In genomic region chr5:139021346-139021745, GRCh38 we compare ENCODE assay signal across 22 cellular contexts.
DNase-seq lines count a peak whose midpoint lies in the region; ATAC-seq and TF ChIP-seq lines count a peak whose summit lies in the region.
"Had no signal": no experiment of that assay in that cellular context is flagged by ENCODE, and none has a peak within 500 bp of the region (broad histone marks: within the 10 kb centered on the region; RNA-seq: fewer than 3 reads in every experiment).

No MANE protein-coding gene starts in this region.

- H3K9me3 ChIP-seq in esophagus muscularis mucosa = no peaks in the 10 kb centered on the region
- H3K9me3 ChIP-seq in smooth muscle cell (replicated peaks; ENCODE audit: low read depth) = no peaks in the 10 kb centered on the region
- no peaks in the 10 kb centered on the region for H3K9me3 ChIP-seq in sigmoid colon
- H3K9me3 ChIP-seq in lower lobe of right lung = no peaks in the 10 kb centered on the region
- H3K9me3 ChIP-seq: A549; BE2C; BLaER1 treated with 17β-estradiol and CSF1 and Interleukin-3, amounts not matched to agents 10 nM and 100 nM had no signal

- H4K20me1 ChIP-seq in smooth muscle cell (ENCODE audit: low read depth) = no peaks in the 10 kb centered on the region
- H4K20me1 ChIP-seq: BLaER1 treated with 17β-estradiol and CSF1 and Interleukin-3, amounts not matched to agents 10 nM and 100 nM had no signal

- H3K27me3 ChIP-seq in esophagus muscularis mucosa (no peaks in the 10 kb centered on the region), smooth muscle cell (ENCODE audit: low read depth) (no peaks in the 10 kb centered on the region), sigmoid colon (no peaks in the 10 kb centered on the region), lower lobe of right lung (ENCODE audit: low read depth) (no peaks in the 10 kb centered on the region)
- H3K27me3 ChIP-seq: BE2C; BLaER1 treated with 17β-estradiol and CSF1 and Interleukin-3, amounts not matched to agents 10 nM and 100 nM had no signal

- H2AFZ ChIP-seq in smooth muscle cell (ENCODE audit: low read depth) = no peak overlapping the region

- CTCF ChIA-PET in HEK293T (lab: Yijun Ruan, JAX) = no interaction called here

- DNase-seq in caudate nucleus (lab: John Stamatoyannopoulos, UW) (peak in 12 of 61 donors; percentile 3 to 76 (median 24)), esophagus muscularis mucosa (ENCODE audit: extremely low spot score) (peak; percentile 26), islet precursor cell (peak; percentile 2), smooth muscle cell (lab: John Stamatoyannopoulos, UW; ENCODE audit: unreplicated experiment) (no peak), HK-2 (ENCODE audit: unreplicated experiment) (no peak), HEK293T (ENCODE audit: extremely low spot score) (no peak), sigmoid colon (no peak), lower lobe of right lung (no peak)
- DNase-seq: 8988T; ACHN; AML-193; BE2C; Calu3; CD4-positive, alpha-beta T cell; CD8-positive, alpha-beta memory T cell; COR-L47; DND-41; GOT3; H7; HCEC 1CT had no signal

- no peaks in the 10 kb centered on the region for H3K79me2 ChIP-seq in smooth muscle cell (ENCODE audit: low read depth)

- H3K4me1 ChIP-seq in esophagus muscularis mucosa (no peaks in the 10 kb centered on the region), smooth muscle cell (ENCODE audit: low read depth) (peaks cover 7% of the 10 kb centered on the region), sigmoid colon (no peaks in the 10 kb centered on the region), lower lobe of right lung (no peaks in the 10 kb centered on the region)
- H3K4me1 ChIP-seq: A549; BLaER1 treated with 17β-estradiol and CSF1 and Interleukin-3, amounts not matched to agents 10 nM and 100 nM had no signal

- TF ChIP-seq POLR2A in esophagus muscularis mucosa (IDR thresholded peaks at IDR 0.05; ENCODE audit: low read depth) = no peak
- no peak for TF ChIP-seq POLR2A in sigmoid colon (IDR thresholded peaks at IDR 0.05)

- no peak overlapping the region for H3K4me3 ChIP-seq in esophagus muscularis mucosa
- H3K4me3 ChIP-seq in smooth muscle cell = no peak overlapping the region
- H3K4me3 ChIP-seq in sigmoid colon = no peak overlapping the region
- H3K4me3 ChIP-seq in lower lobe of right lung = no peak overlapping the region
- H3K4me3 ChIP-seq: A549; BLaER1 treated with 17β-estradiol and CSF1 and Interleukin-3, amounts not matched to agents 10 nM and 100 nM had no signal

- peak overlapping the region; percentile 67 for H3K27ac ChIP-seq in caudate nucleus (ENCODE audit: low read depth, low read length)
- no peak overlapping the region for H3K27ac ChIP-seq in esophagus muscularis mucosa (replicated peaks in 1 of 4)
- peak overlapping the region; percentile 76 for H3K27ac ChIP-seq in smooth muscle cell (ENCODE audit: low read depth)
- no peak overlapping the region for H3K27ac ChIP-seq in sigmoid colon
- H3K27ac ChIP-seq in lower lobe of right lung = no peak overlapping the region
- H3K27ac ChIP-seq: A549; BLaER1 treated with 17β-estradiol and CSF1 and Interleukin-3, amounts not matched to agents 10 nM and 100 nM had no signal

- intact Hi-C loops in esophagus muscularis mucosa (cut with DNase I) = no loop called here
- intact Hi-C loops in sigmoid colon (cut with DNase I) = no loop called here
- intact Hi-C loops in lower lobe of right lung (cut with DNase I) = no loop called here

- no peak overlapping the region for H3K9ac ChIP-seq in smooth muscle cell (ENCODE audit: low read depth)
- H3K9ac ChIP-seq: BLaER1 treated with 17β-estradiol and CSF1 and Interleukin-3, amounts not matched to agents 10 nM and 100 nM had no signal

- no peak for ATAC-seq in lower lobe of right lung
- ATAC-seq: A549 had no signal

- TF ChIP-seq CTCF in esophagus muscularis mucosa (IDR thresholded peaks at IDR 0.05) (no peak), smooth muscle cell (IDR thresholded peaks at IDR 0.05; ENCODE audit: borderline replicate concordance, insufficient read depth, poor library complexity, severe bottlenecking) (no peak), sigmoid colon (IDR thresholded peaks at IDR 0.05) (no peak), lower lobe of right lung (IDR thresholded peaks at IDR 0.05) (no peak)

- no peak for TF ChIP-seq EP300 in esophagus muscularis mucosa (IDR thresholded peaks at IDR 0.05)
- TF ChIP-seq EP300 in sigmoid colon (IDR thresholded peaks at IDR 0.05) = no peak

- H3K36me3 ChIP-seq in esophagus muscularis mucosa (peaks cover 4 to 60% (median 29%) of the 10 kb centered on the region in 4 donors), smooth muscle cell (ENCODE audit: low read depth) (no peaks in the 10 kb centered on the region), sigmoid colon (peaks cover 3 to 40% (median 11%) of the 10 kb centered on the region in 4 donors), lower lobe of right lung (peaks cover 28% of the 10 kb centered on the region)

- H3F3A ChIP-seq in smooth muscle cell (ENCODE audit: low read depth) = peaks cover 17% of the 10 kb centered on the region

- WGBS in esophagus muscularis mucosa = 94% methylated on average over 3 of the region's 3 CpGs
- WGBS in smooth muscle cell (ENCODE audit: low lambda C conversion rate) = 96% methylated on average over 3 of the region's 3 CpGs
- 97% methylated on average over 3 of the region's 3 CpGs for WGBS in sigmoid colon, 2 donors

- POLR2A ChIA-PET in HEK293T (lab: Yijun Ruan, JAX) = no interaction called here

- no peak overlapping the region for H3K4me2 ChIP-seq in smooth muscle cell
- H3K4me2 ChIP-seq: A549; BLaER1 treated with 17β-estradiol and CSF1 and Interleukin-3, amounts not matched to agents 10 nM and 100 nM had no signal

TF ChIP-seq in HEK293T, 16 proteins besides CTCF, POLR2A, EP300 and RAD21:
- TF ChIP-seq TARDBP (IDR thresholded peaks at IDR 0.05) (no peak), FOXK2 (IDR thresholded peaks at IDR 0.05) (no peak), ELF4 (IDR thresholded peaks at IDR 0.05) (no peak), SP1 (IDR thresholded peaks at IDR 0.05) (no peak), BHLHE40 (IDR thresholded peaks at IDR 0.05; ENCODE audit: borderline replicate concordance) (no peak), LEF1 (IDR thresholded peaks at IDR 0.05; ENCODE audit: borderline replicate concordance) (no peak), HDGF (IDR thresholded peaks at IDR 0.05; ENCODE audit: borderline replicate concordance) (no peak), NFRKB (IDR thresholded peaks at IDR 0.05) (no peak), PKNOX1 (IDR thresholded peaks at IDR 0.05) (no peak), ARNT (IDR thresholded peaks at IDR 0.05) (no peak), L3MBTL2 (conservative IDR thresholded peaks at IDR 0.05) (no peak), CTBP1 (IDR thresholded peaks at IDR 0.05; ENCODE audit: borderline replicate concordance) (no peak), ZNF384 (IDR thresholded peaks at IDR 0.05) (no peak), SUZ12 (IDR thresholded peaks at IDR 0.05) (no peak), FOXM1 (IDR thresholded peaks at IDR 0.05; ENCODE audit: borderline replicate concordance) (no peak), FOXA1 (IDR thresholded peaks at IDR 0.05) (no peak)

Comparison
In these comparisons a context has a peak if more than half of its experiments do, and no peak if none do; other contexts are left out.
1. DNase-seq: peak in esophagus muscularis mucosa (single experiment) and islet precursor cell (single experiment); none in smooth muscle cell (single experiment), HK-2 (single experiment), HEK293T (single experiment), sigmoid colon (single experiment) and lower lobe of right lung (single experiment).
2. H3K27ac ChIP-seq: peak in caudate nucleus (single experiment) and smooth muscle cell (single experiment); none in esophagus muscularis mucosa (0 of 4), sigmoid colon (0 of 4) and lower lobe of right lung (single experiment).